ENCODE assay signal across 17 cellular contexts in genomic region chr12:79183946-79184345, GRCh38.
A peak's percentile ranks its signal among the peaks of the same experiment; 100 is the strongest.
DNase-seq lines count a peak whose midpoint lies in the region; TF ChIP-seq lines count a peak whose summit lies in the region.
"Had no signal": no experiment of that assay in that cellular context is flagged by ENCODE, and none has a peak within 500 bp of the region (broad histone marks: within the 10 kb centered on the region; RNA-seq: fewer than 3 reads in every experiment).

No MANE protein-coding gene starts in this region.

- H3K36me3 Mint-ChIP-seq in activated naive CD8-positive, alpha-beta T cell treated with anti-CD3 and anti-CD28 coated beads for 36 hours = no peaks in the 10 kb centered on the region
- H3K36me3 Mint-ChIP-seq: CD8-positive, alpha-beta memory T cell had no signal

- peaks cover 70% of the 10 kb centered on the region for H3K4me1 ChIP-seq in A673 (ENCODE audit: insufficient read depth, low read length, poor library complexity, severe bottlenecking)
- H3K4me1 ChIP-seq: SJCRH30 had no signal

- H3K4me3 ChIP-seq in A673 (ENCODE audit: low read depth, low read length, poor library complexity, severe bottlenecking) (no peak overlapping the region), WERI-Rb-1 (ENCODE audit: low read depth, low read length) (no peak overlapping the region)
- H3K4me3 ChIP-seq: BLaER1, SJCRH30 had no signal

- DNase-seq in A673 (ENCODE audit: low spot score) (peak; percentile 80), LHCN-M2 (ENCODE audit: low read depth) (peak; percentile 21), dermis blood vessel endothelial cell (peak; percentile 95), glomerular endothelial cell (ENCODE audit: extremely low read depth, low read depth, low spot score) (peak; percentile 92), WERI-Rb-1 (no peak), DMS114 treated with DMSO at 0.1 percent for 48 hours (lab: John Stamatoyannopoulos, UW; ENCODE audit: unreplicated experiment) (no peak), DMS53 treated with DMSO at 0.1 percent for 48 hours (lab: John Stamatoyannopoulos, UW; ENCODE audit: unreplicated experiment) (no peak)
- DNase-seq in activated naive CD8-positive, alpha-beta T cell treated with anti-CD3 and anti-CD28 coated beads for 36 hours = no peak
- DNase-seq: 8988T; CD8-positive, alpha-beta memory T cell; MM.1S; NCI-H1105 treated with DMSO at 0.1 percent for 48 hours; NCI-H187; NK-92 treated with Interleukin-12 subunit alpha and Interleukin-12 subunit beta, amount 100 ng/mL, for 24 hours; SJCRH30 had no signal

- intact Hi-C loops in A673 (cut with micrococcal nuclease; ENCODE audit: unreplicated experiment) = loop anchor here (5.0 to 10.0 kb wide), 2 partner anchors 188 to 249 kb away; no protein-coding TSS in a partner anchor

- no peaks in the 10 kb centered on the region for H3K27me3 Mint-ChIP-seq in activated naive CD8-positive, alpha-beta T cell treated with anti-CD3 and anti-CD28 coated beads for 36 hours
- H3K27me3 Mint-ChIP-seq: CD8-positive, alpha-beta memory T cell had no signal

- TF ChIP-seq CTCF in A673 (conservative IDR thresholded peaks at IDR 0.05; ENCODE audit: low read depth, low read length) = no peak
- no peak for TF ChIP-seq CTCF in WERI-Rb-1 (IDR thresholded peaks at IDR 0.05; ENCODE audit: low read depth, low read length)

- no peak overlapping the region for H3K27ac Mint-ChIP-seq in activated naive CD8-positive, alpha-beta T cell treated with anti-CD3 and anti-CD28 coated beads for 36 hours
- H3K27ac Mint-ChIP-seq: CD8-positive, alpha-beta memory T cell had no signal

- no peak overlapping the region for H3K4me3 Mint-ChIP-seq in activated naive CD8-positive, alpha-beta T cell treated with anti-CD3 and anti-CD28 coated beads for 36 hours
- H3K4me3 Mint-ChIP-seq: CD8-positive, alpha-beta memory T cell had no signal

- BruUV-seq in A673 (replicated peaks; lab: Mats Ljungman, UMichigan) = no TSS peak

- H3K27me3 ChIP-seq in A673 (replicated peaks; ENCODE audit: insufficient read depth, low read depth, low read length, poor library complexity) (no peaks in the 10 kb centered on the region), WERI-Rb-1 (ENCODE audit: insufficient read depth, low read depth, severe bottlenecking) (no peaks in the 10 kb centered on the region)
- H3K27me3 ChIP-seq: BLaER1, SJCRH30 had no signal

- POLR2A ChIA-PET in A673 (lab: Charles Lee; ENCODE audit: low non-redundant PET) = no interaction called here

- H3K9me3 ChIP-seq in A673 (ENCODE audit: low read depth, low read length, poor library complexity, severe bottlenecking) (no peaks in the 10 kb centered on the region), WERI-Rb-1 (ENCODE audit: severe bottlenecking) (no peaks in the 10 kb centered on the region)
- H3K9me3 ChIP-seq: BLaER1, SJCRH30 had no signal

- H3K36me3 ChIP-seq in A673 (ENCODE audit: insufficient read depth, low read length, poor library complexity, severe bottlenecking) = no peaks in the 10 kb centered on the region
- no peaks in the 10 kb centered on the region for H3K36me3 ChIP-seq in WERI-Rb-1
- H3K36me3 ChIP-seq: SJCRH30 had no signal

- CTCF ChIA-PET in A673 (lab: Charles Lee) = no interaction called here

- H3K9me3 Mint-ChIP-seq in activated naive CD8-positive, alpha-beta T cell treated with anti-CD3 and anti-CD28 coated beads for 36 hours = no peaks in the 10 kb centered on the region

- H3K27ac ChIP-seq in A673 (ENCODE audit: low read depth, low read length, poor library complexity, severe bottlenecking) (peak overlapping the region; percentile 44), WERI-Rb-1 (no peak overlapping the region)
- H3K27ac ChIP-seq: BLaER1, RWPE1, SJCRH30 had no signal

- H3K4me1 Mint-ChIP-seq in activated naive CD8-positive, alpha-beta T cell treated with anti-CD3 and anti-CD28 coated beads for 36 hours = peaks cover 1% of the 10 kb centered on the region
- H3K4me1 Mint-ChIP-seq: CD8-positive, alpha-beta memory T cell had no signal

Comparison
In these comparisons a context has a peak if more than half of its experiments do, and no peak if none do; other contexts are left out.
1. DNase-seq: peak in A673 (single experiment), LHCN-M2 (single experiment), dermis blood vessel endothelial cell (single experiment) and glomerular endothelial cell (single experiment); none in WERI-Rb-1 (single experiment), activated naive CD8-positive, alpha-beta T cell treated with anti-CD3 and anti-CD28 coated beads for 36 hours (single experiment), DMS114 treated with DMSO at 0.1 percent for 48 hours (single experiment) and DMS53 treated with DMSO at 0.1 percent for 48 hours (single experiment).